24 cellular contexts compared by ENCODE assay signal in the genomic region with DNA sequence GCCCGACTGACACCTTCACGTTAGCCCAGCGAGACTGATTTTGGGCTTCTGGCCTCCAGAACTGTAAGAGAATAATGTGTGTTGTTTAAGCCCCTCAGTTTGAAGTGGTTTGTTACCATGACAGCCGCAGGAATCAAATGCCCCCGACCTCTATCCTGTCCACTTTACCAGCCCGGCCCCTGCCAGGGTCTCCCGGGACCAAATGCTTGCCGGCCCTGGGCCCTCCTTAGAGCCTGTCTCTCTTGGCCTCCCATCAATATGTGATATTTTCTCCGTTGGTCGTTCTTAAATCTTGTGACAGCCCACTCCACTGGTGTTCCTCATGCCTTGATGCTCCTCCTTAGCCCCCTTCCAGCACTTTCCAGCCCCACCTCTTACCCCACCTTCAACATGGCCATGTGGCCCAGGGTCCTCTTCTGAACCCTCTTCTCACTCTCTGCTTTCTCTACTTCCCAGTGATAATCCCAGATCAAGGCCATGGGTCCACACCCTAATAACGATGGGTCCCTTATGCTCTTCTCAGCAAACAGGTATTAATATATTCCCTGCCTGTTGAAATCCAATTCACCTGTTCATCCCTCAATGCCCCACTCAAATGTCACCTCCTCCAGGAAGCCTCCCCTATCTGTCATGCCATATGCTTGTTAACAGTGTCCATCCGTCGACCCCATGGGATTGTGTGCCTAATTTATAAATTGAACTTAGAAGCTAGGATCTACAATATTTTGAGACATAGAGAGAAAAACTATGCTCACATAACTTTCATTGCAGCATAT.
DNase-seq lines count a peak whose midpoint lies in the region; ATAC-seq and TF ChIP-seq lines count a peak whose summit lies in the region.
"Had no signal": no experiment of that assay in that cellular context is flagged by ENCODE, and none has a peak within 500 bp of the region (broad histone marks: within the 10 kb centered on the region; RNA-seq: fewer than 3 reads in every experiment).

No MANE protein-coding gene starts in this region.

- DNase-seq in left ventricle myocardium inferior, result no peak
- DNase-seq in Right ventricle myocardium superior, result no peak
- no peak for DNase-seq in foreskin keratinocyte
- DNase-seq in ovary, result peak in 4 of 5 donors; percentile 26 to 37 (median 36)
- no peak for DNase-seq in Calu3
- DNase-seq in RPMI8226, result no peak
- DNase-seq in NCI-H128 (lab: John Stamatoyannopoulos, UW; ENCODE audit: unreplicated experiment), result no peak
- DNase-seq: activated naive CD4-positive, alpha-beta T cell treated with Interleukin-2 at 50 U/mL for 16 hours; activated T-cell treated with anti-CD3 and anti-CD28 coated beads, Interleukin-2, amount 50 U/mL, for 48 hours; amygdala; EL; GOT3; Kasumi-1; naive B cell; NCI-H1048; NCI-H1930; SIG-M5; stimulated activated CD4-positive, alpha-beta T cell treated with anti-CD3 and anti-CD28 coated beads, Interleukin-2, amount 100 ng/mL, for 24 hours; T-helper 1 cell had no signal

- peak overlapping the region; percentile 74 for H3K27ac ChIP-seq in left ventricle myocardium inferior (replicated peaks)
- peak overlapping the region; percentile 89 for H3K27ac ChIP-seq in foreskin keratinocyte
- peak overlapping the region; percentile 76 to 92 for H3K27ac ChIP-seq in ovary
- H3K27ac ChIP-seq: BLaER1 treated with 17β-estradiol and CSF1 and Interleukin-3, amounts not matched to agents 10 nM and 100 nM had no signal

- ATAC-seq in Right ventricle myocardium superior (ENCODE audit: poor library complexity) (no peak), foreskin keratinocyte (no peak), GM21360 (IDR thresholded peaks at IDR 0.05; ENCODE audit: unreplicated experiment) (no peak)

- H3K36me3 ChIP-seq in left ventricle myocardium inferior (no peaks in the 10 kb centered on the region), ovary (no peaks in the 10 kb centered on the region)
- H3K36me3 ChIP-seq: BLaER1 treated with 17β-estradiol and CSF1 and Interleukin-3, amounts not matched to agents 10 nM and 100 nM; thoracic aorta had no signal

- H3K9me3 ChIP-seq in left ventricle myocardium inferior (replicated peaks) (no peaks in the 10 kb centered on the region), ovary (no peaks in the 10 kb centered on the region)
- H3K9me3 ChIP-seq: BLaER1 treated with 17β-estradiol and CSF1 and Interleukin-3, amounts not matched to agents 10 nM and 100 nM; thoracic aorta had no signal

- TF ChIP-seq CTCF in left ventricle myocardium inferior (IDR thresholded peaks at IDR 0.05; ENCODE audit: borderline replicate concordance), result no peak
- TF ChIP-seq CTCF in foreskin keratinocyte (conservative IDR thresholded peaks at IDR 0.05), result no peak
- no peak for TF ChIP-seq CTCF in ovary (IDR thresholded peaks at IDR 0.05)
- no peak for TF ChIP-seq CTCF in Calu3 (IDR thresholded peaks at IDR 0.05; ENCODE audit: unreplicated experiment)

- intact Hi-C loops in left ventricle myocardium inferior (cut with micrococcal nuclease) (no loop called here), Right ventricle myocardium superior (cut with DNase I) (no loop called here), ovary (cut with DNase I) (loop anchor here in 1 of 4 donors (10.0 kb wide), 1 partner anchor 71 kb away; no protein-coding TSS in a partner anchor), Calu3 (cut with micrococcal nuclease; ENCODE audit: unreplicated experiment) (no loop called here)

- H3K36me3 Mint-ChIP-seq in Calu3 (ENCODE audit: insufficient read depth, unreplicated experiment), result no peaks in the 10 kb centered on the region
- H3K36me3 Mint-ChIP-seq: naive B cell; stimulated activated effector memory CD8-positive, alpha-beta T cell treated with anti-CD3 and anti-CD28 coated beads, Interleukin-12 subunit alpha, Interleukin-12 subunit beta, amount 100 ng/mL, for 72 hours had no signal

- WGBS in ovary, 3 donors, result 94% methylated on average over 13 of the region's 13 CpGs

- no peak overlapping the region for H3K4me3 Mint-ChIP-seq in Calu3 (ENCODE audit: low read depth, unreplicated experiment)
- H3K4me3 Mint-ChIP-seq: naive B cell; stimulated activated effector memory CD8-positive, alpha-beta T cell treated with anti-CD3 and anti-CD28 coated beads, Interleukin-12 subunit alpha, Interleukin-12 subunit beta, amount 100 ng/mL, for 72 hours had no signal

- no peaks in the 10 kb centered on the region for H3K27me3 Mint-ChIP-seq in Calu3 (ENCODE audit: unreplicated experiment)
- H3K27me3 Mint-ChIP-seq: naive B cell had no signal

- no peak for TF ChIP-seq EP300 in ovary (IDR thresholded peaks at IDR 0.05)

- no TSS peak for BruUV-seq in Calu3 (replicated peaks; lab: Mats Ljungman, UMichigan)

- H3K9me3 Mint-ChIP-seq in Calu3 (ENCODE audit: low read depth, unreplicated experiment), result no peaks in the 10 kb centered on the region
- H3K9me3 Mint-ChIP-seq: naive B cell; stimulated activated effector memory CD8-positive, alpha-beta T cell treated with anti-CD3 and anti-CD28 coated beads, Interleukin-12 subunit alpha, Interleukin-12 subunit beta, amount 100 ng/mL, for 72 hours had no signal

- H3K4me1 ChIP-seq in left ventricle myocardium inferior (peaks cover 19% of the 10 kb centered on the region), foreskin keratinocyte (peaks cover 18% of the 10 kb centered on the region), ovary (ENCODE audit: insufficient read depth) (peaks cover 20% of the 10 kb centered on the region)

- no peak for TF ChIP-seq POLR2A in ovary (IDR thresholded peaks at IDR 0.05)

- H3K27me3 ChIP-seq in left ventricle myocardium inferior (ENCODE audit: low read depth) (no peaks in the 10 kb centered on the region), foreskin keratinocyte (no peaks in the 10 kb centered on the region), ovary (no peaks in the 10 kb centered on the region)

- H3K27ac Mint-ChIP-seq in Calu3 (ENCODE audit: unreplicated experiment), result no peak overlapping the region
- H3K27ac Mint-ChIP-seq: stimulated activated effector memory CD8-positive, alpha-beta T cell treated with anti-CD3 and anti-CD28 coated beads, Interleukin-12 subunit alpha, Interleukin-12 subunit beta, amount 100 ng/mL, for 72 hours had no signal

- no peak overlapping the region for H3K4me3 ChIP-seq in left ventricle myocardium inferior
- no peak overlapping the region for H3K4me3 ChIP-seq in ovary
- H3K4me3 ChIP-seq: BLaER1 treated with 17β-estradiol and CSF1 and Interleukin-3, amounts not matched to agents 10 nM and 100 nM; skin epidermis; thoracic aorta had no signal

- CTCF ChIA-PET in Calu3 (lab: Charles Lee), result no interaction called here

- peaks cover 9% of the 10 kb centered on the region for H3K4me1 Mint-ChIP-seq in Calu3 (ENCODE audit: low read depth, unreplicated experiment)
- H3K4me1 Mint-ChIP-seq: naive B cell; stimulated activated effector memory CD8-positive, alpha-beta T cell treated with anti-CD3 and anti-CD28 coated beads, Interleukin-12 subunit alpha, Interleukin-12 subunit beta, amount 100 ng/mL, for 72 hours had no signal

Comparison
In these comparisons a context has a peak if more than half of its experiments do, and no peak if none do; other contexts are left out.
1. DNase-seq: peak in ovary (4 of 5); none in left ventricle myocardium inferior (single experiment), Right ventricle myocardium superior (single experiment), foreskin keratinocyte (0 of 2), Calu3 (single experiment), RPMI8226 (single experiment) and NCI-H128 (single experiment).
2. Peak in every context shown above with its lines, with median percentiles within 50 percentile points of each other: H3K27ac ChIP-seq.